Comparison of ENCODE assay signal across 8 cellular contexts in genomic region chr22:41382610-41383009, GRCh38. TPM values are rescaled to one million over a fixed set of nuclear protein-coding genes. Genes with fewer than 3 reads are reported as not detected.
DNase-seq lines count a peak whose midpoint lies in the region; ATAC-seq lines count a peak whose summit lies in the region.

No MANE protein-coding gene starts in this region.

- H3K36me3 ChIP-seq in iPS-20b (ENCODE audit: insufficient read depth, low read depth, low read length) = no peaks in the 10 kb centered on the region; the same call in 1 of the 2 replicates

- H3K9me3 ChIP-seq in iPS-20b (ENCODE audit: insufficient read depth, low read depth, low read length) = no peaks in the 10 kb centered on the region

- no peaks in the 10 kb centered on the region for H3K27me3 Mint-ChIP-seq in activated T-helper 17 cell treated with anti-CD3 and anti-CD28 coated beads, Interleukin-2, amount 50 U/mL, for 72 hours
- H3K27me3 Mint-ChIP-seq in stimulated activated naive CD8-positive, alpha-beta T cell treated with anti-CD3 and anti-CD28 coated beads, Interleukin-15, Interleukin-2, amounts not matched to agents 100 ng/mL and 50 ng/mL, for 24 hours = no peaks in the 10 kb centered on the region

- H3K4me3 ChIP-seq in iPS-20b (ENCODE audit: low read length) = peak overlapping the region; percentile 88

- no peaks in the 10 kb centered on the region for H3K9me3 Mint-ChIP-seq in activated T-helper 17 cell treated with anti-CD3 and anti-CD28 coated beads, Interleukin-2, amount 50 U/mL, for 72 hours
- H3K9me3 Mint-ChIP-seq in stimulated activated naive CD8-positive, alpha-beta T cell treated with anti-CD3 and anti-CD28 coated beads, Interleukin-15, Interleukin-2, amounts not matched to agents 100 ng/mL and 50 ng/mL, for 24 hours = no peaks in the 10 kb centered on the region

- no peaks in the 10 kb centered on the region for H3K36me3 Mint-ChIP-seq in activated T-helper 17 cell treated with anti-CD3 and anti-CD28 coated beads, Interleukin-2, amount 50 U/mL, for 72 hours (ENCODE audit: low read depth)
- no peaks in the 10 kb centered on the region for H3K36me3 Mint-ChIP-seq in stimulated activated naive CD8-positive, alpha-beta T cell treated with anti-CD3 and anti-CD28 coated beads, Interleukin-15, Interleukin-2, amounts not matched to agents 100 ng/mL and 50 ng/mL, for 24 hours (ENCODE audit: low read depth)

- DNase-seq in NCI-H2171 treated with DMSO at 0.1 percent for 48 hours (lab: John Stamatoyannopoulos, UW) = peak; percentile 50
- DNase-seq in NCI-H2171 (lab: John Stamatoyannopoulos, UW) = no peak
- no peak for DNase-seq in EL
- no peak for DNase-seq in NCI-H226
- DNase-seq in left lobe of liver (ENCODE audit: low spot score) = no peak

- H3K9ac ChIP-seq in iPS-20b (ENCODE audit: low read depth, low read length) = no peak overlapping the region; the same call in 1 of the 2 replicates

- no peak overlapping the region for H3K27ac ChIP-seq in iPS-20b (ENCODE audit: low read length)

- no peaks in the 10 kb centered on the region for H3K4me1 Mint-ChIP-seq in activated T-helper 17 cell treated with anti-CD3 and anti-CD28 coated beads, Interleukin-2, amount 50 U/mL, for 72 hours
- H3K4me1 Mint-ChIP-seq in stimulated activated naive CD8-positive, alpha-beta T cell treated with anti-CD3 and anti-CD28 coated beads, Interleukin-15, Interleukin-2, amounts not matched to agents 100 ng/mL and 50 ng/mL, for 24 hours (ENCODE audit: low read depth) = peaks cover 17% of the 10 kb centered on the region

- H3K4me3 Mint-ChIP-seq in activated T-helper 17 cell treated with anti-CD3 and anti-CD28 coated beads, Interleukin-2, amount 50 U/mL, for 72 hours = peak overlapping the region; percentile 86
- H3K4me3 Mint-ChIP-seq in stimulated activated naive CD8-positive, alpha-beta T cell treated with anti-CD3 and anti-CD28 coated beads, Interleukin-15, Interleukin-2, amounts not matched to agents 100 ng/mL and 50 ng/mL, for 24 hours = peak overlapping the region; percentile 81

- peaks cover 9% of the 10 kb centered on the region; the same call in 1 of the 2 replicates for H3K4me1 ChIP-seq in iPS-20b (ENCODE audit: insufficient read depth, low read length)

- H3K27me3 ChIP-seq in iPS-20b (ENCODE audit: insufficient read depth, low read length) = no peaks in the 10 kb centered on the region

- peak overlapping the region; percentile 96 for H3K27ac Mint-ChIP-seq in activated T-helper 17 cell treated with anti-CD3 and anti-CD28 coated beads, Interleukin-2, amount 50 U/mL, for 72 hours
- no peak overlapping the region for H3K27ac Mint-ChIP-seq in stimulated activated naive CD8-positive, alpha-beta T cell treated with anti-CD3 and anti-CD28 coated beads, Interleukin-15, Interleukin-2, amounts not matched to agents 100 ng/mL and 50 ng/mL, for 24 hours

- no peak for ATAC-seq in activated T-helper 17 cell treated with anti-CD3 and anti-CD28 coated beads, Interleukin-2, amount 50 U/mL, for 72 hours (replicated peaks)
- no peak for ATAC-seq in left lobe of liver

RNA-seq across cellular contexts. Expression of gene TEF, which starts 0.9 kb away (rescaled TPM):
- 1 to 10 TPM; 2.4 to 4.0 TPM for total RNA-seq in activated T-helper 17 cell treated with anti-CD3 and anti-CD28 coated beads, Interleukin-2, amount 50 U/mL, for 72 hours
- 26.3 TPM for total RNA-seq in left lobe of liver
